ENCODE assay signal across 8 cellular contexts in genomic region chr17:77246110-77247047, GRCh38.
DNase-seq lines count a peak whose midpoint lies in the region; ATAC-seq, FAIRE-seq and TF ChIP-seq lines count a peak whose summit lies in the region.

No MANE protein-coding gene starts in this region.

- H3K9me3 ChIP-seq in colonic mucosa: no peaks in the 10 kb centered on the region

- no peaks in the 10 kb centered on the region for H3K27me3 ChIP-seq in colonic mucosa

- no peak for FAIRE-seq in GM12891 (lab: Jason Lieb, UNC)

- no peak overlapping the region for H3K27ac ChIP-seq in colonic mucosa

- no peak for TF ChIP-seq POLR2A in GM12891 (IDR thresholded peaks at IDR 0.05; ENCODE audit: low read depth, low read length)

- no peak for DNase-seq in colonic mucosa
- DNase-seq in natural killer cell treated with Interleukin-12 subunit alpha and Interleukin-12 subunit beta and Interleukin-15 and Interleukin-18, amount 100 ng/mL, for 72 hours (ENCODE audit: low spot score): no peak
- no peak for DNase-seq in NCI-H748 (lab: John Stamatoyannopoulos, UW; ENCODE audit: unreplicated experiment)
- DNase-seq in ACHN: no peak
- no peak for DNase-seq in GM12891 (ENCODE audit: insufficient read length, low spot score)
- DNase-seq in anterior cingulate cortex (lab: John Stamatoyannopoulos, UW): no peak

- H3K9ac ChIP-seq in colonic mucosa (ENCODE audit: low read depth in 2 of 2, low read length in 2 of 2): peak overlapping the region; percentile 32 to 76

- H3K4me1 ChIP-seq in colonic mucosa: no peaks in the 10 kb centered on the region

- intact Hi-C loops in colonic mucosa (cut with DNase I): loop anchor here (2.0 kb wide), 1 partner anchor 160 kb away; no protein-coding TSS in a partner anchor

- H3K36me3 Mint-ChIP-seq in natural killer cell treated with Interleukin-12 subunit alpha and Interleukin-12 subunit beta and Interleukin-15 and Interleukin-18, amount 100 ng/mL, for 72 hours: no peaks in the 10 kb centered on the region

- H3K9me3 Mint-ChIP-seq in natural killer cell treated with Interleukin-12 subunit alpha and Interleukin-12 subunit beta and Interleukin-15 and Interleukin-18, amount 100 ng/mL, for 72 hours: no peaks in the 10 kb centered on the region

- peaks cover 6 to 18% of the 10 kb centered on the region in 2 donors for H3K4me1 Mint-ChIP-seq in natural killer cell treated with Interleukin-12 subunit alpha and Interleukin-12 subunit beta and Interleukin-15 and Interleukin-18, amount 100 ng/mL, for 72 hours (ENCODE audit: low read depth in 2 of 2)

- H3K27ac Mint-ChIP-seq in natural killer cell treated with Interleukin-12 subunit alpha and Interleukin-12 subunit beta and Interleukin-15 and Interleukin-18, amount 100 ng/mL, for 72 hours: no peak overlapping the region

- no peaks in the 10 kb centered on the region for H3K36me3 ChIP-seq in colonic mucosa

- H3K27me3 Mint-ChIP-seq in natural killer cell treated with Interleukin-12 subunit alpha and Interleukin-12 subunit beta and Interleukin-15 and Interleukin-18, amount 100 ng/mL, for 72 hours: peaks cover 13% of the 10 kb centered on the region in 2 donors

- peak overlapping the region; percentile 17 for H3K4me3 Mint-ChIP-seq in natural killer cell treated with Interleukin-12 subunit alpha and Interleukin-12 subunit beta and Interleukin-15 and Interleukin-18, amount 100 ng/mL, for 72 hours

- no peak for TF ChIP-seq CTCF in colonic mucosa (IDR thresholded peaks at IDR 0.05)

- H3K4me3 ChIP-seq in colonic mucosa: peak overlapping the region; percentile 51

- in situ Hi-C loops in ACHN (cut with HindIII; ENCODE audit: low pct_ligation_motif_present, low pct_unique_long_range_greater_than_20kb, low sequenced_read_pairs): no loop called here

- ATAC-seq in GM18502 (IDR thresholded peaks at IDR 0.05; ENCODE audit: poor library complexity, unreplicated experiment) (peak; percentile 20), HG03520 (IDR thresholded peaks at IDR 0.05; ENCODE audit: unreplicated experiment) (peak; percentile 1)
- no peak for ATAC-seq in natural killer cell treated with Interleukin-12 subunit alpha and Interleukin-12 subunit beta and Interleukin-15 and Interleukin-18, amount 100 ng/mL, for 72 hours

TF ChIP-seq in GM12891, 5 proteins besides CTCF, POLR2A, EP300 and RAD21:
- no peak for TF ChIP-seq TAF1 (IDR thresholded peaks at IDR 0.05; ENCODE audit: low read depth, low read length)
- no peak for TF ChIP-seq POLR2AphosphoS5 (IDR thresholded peaks at IDR 0.05; ENCODE audit: low read depth, low read length)
- TF ChIP-seq POU2F2 (IDR thresholded peaks at IDR 0.05; ENCODE audit: low read depth, low read length): no peak

Comparison
In these comparisons a context has a peak if more than half of its experiments do, and no peak if none do; other contexts are left out.
1. ATAC-seq: peak in GM18502 (single experiment) and HG03520 (single experiment); none in natural killer cell treated with Interleukin-12 subunit alpha and Interleukin-12 subunit beta and Interleukin-15 and Interleukin-18, amount 100 ng/mL, for 72 hours (0 of 2).